Comparison of ENCODE assay signal across 22 cellular contexts in genomic region chr13:104015646-104016396, GRCh38.
DNase-seq lines count a peak whose midpoint lies in the region; ATAC-seq and TF ChIP-seq lines count a peak whose summit lies in the region.
"Had no signal": no experiment of that assay in that cellular context is flagged by ENCODE, and none has a peak within 500 bp of the region (broad histone marks: within the 10 kb centered on the region; RNA-seq: fewer than 3 reads in every experiment).

No MANE protein-coding gene starts in this region.

- no peak overlapping the region for H2AK5ac ChIP-seq in IMR-90 (ENCODE audit: low read depth, low read length)

- H3K9ac ChIP-seq in IMR-90 (ENCODE audit: low read depth, low read length), result no peak overlapping the region

- no peak overlapping the region for H3K56ac ChIP-seq in IMR-90 (ENCODE audit: extremely low read depth, insufficient read depth, low read length)

- H4K8ac ChIP-seq in IMR-90 (ENCODE audit: low read depth in 2 of 2, low read length in 2 of 2), result no peak overlapping the region

- CTCF ChIA-PET in IMR-90 (lab: Yijun Ruan, JAX), result interaction anchor here (1.4 kb wide), 1 partner anchor 9 kb away, joined by 3 read pairs; no protein-coding TSS in a partner anchor

- no peak overlapping the region for H2BK5ac ChIP-seq in IMR-90 (ENCODE audit: low read depth, low read length, poor library complexity, severe bottlenecking)

- no peaks in the 10 kb centered on the region for H3K27me3 Mint-ChIP-seq in activated T-cell treated with anti-CD3 and anti-CD28 coated beads, Interleukin-2, amount 50 U/mL, for 24 hours
- H3K27me3 Mint-ChIP-seq: activated naive CD8-positive, alpha-beta T cell; stimulated activated naive CD8-positive, alpha-beta T cell treated with anti-CD3 and anti-CD28 coated beads, Interleukin-15, amount 100 ng/mL, for 72 hours; T-helper 17 cell had no signal

- no peaks in the 10 kb centered on the region for H3K36me3 Mint-ChIP-seq in activated T-cell treated with anti-CD3 and anti-CD28 coated beads, Interleukin-2, amount 50 U/mL, for 24 hours (ENCODE audit: low read depth)
- H3K36me3 Mint-ChIP-seq: activated naive CD8-positive, alpha-beta T cell had no signal

- intact Hi-C loops in IMR-90 (cut with micrococcal nuclease) (no loop called here), right cardiac atrium (cut with DNase I) (no loop called here)

- H2AK9ac ChIP-seq in IMR-90 (replicated peaks; ENCODE audit: low read depth, low read length, poor library complexity), result no peak overlapping the region

- no peaks in the 10 kb centered on the region for H3K36me3 ChIP-seq in IMR-90 (ENCODE audit: control insufficient read depth, insufficient read depth, low read length)
- H3K36me3 ChIP-seq: BE2C, neutrophil had no signal

- peaks cover 10% of the 10 kb centered on the region for H3K9me1 ChIP-seq in IMR-90 (ENCODE audit: insufficient read depth, low read length)

- peak; percentile 91 for ATAC-seq in IMR-90 (ENCODE audit: low read depth)
- ATAC-seq in right cardiac atrium, result peak; percentile 73 to 91
- ATAC-seq: stimulated activated naive CD8-positive, alpha-beta T cell treated with anti-CD3 and anti-CD28 coated beads, Interleukin-15, amount 100 ng/mL, for 72 hours; T-helper 17 cell had no signal

- no peak overlapping the region for H3K4me3 Mint-ChIP-seq in activated T-cell treated with anti-CD3 and anti-CD28 coated beads, Interleukin-2, amount 50 U/mL, for 24 hours
- H3K4me3 Mint-ChIP-seq: activated naive CD8-positive, alpha-beta T cell; stimulated activated naive CD8-positive, alpha-beta T cell treated with anti-CD3 and anti-CD28 coated beads, Interleukin-15, amount 100 ng/mL, for 72 hours; T-helper 17 cell had no signal

- H3K4me1 ChIP-seq in IMR-90 (ENCODE audit: control insufficient read depth, insufficient read depth, low read length) (peaks cover 2% of the 10 kb centered on the region; the same call in 1 of the 2 replicates), right cardiac atrium (ENCODE audit: control insufficient read depth, insufficient read depth, low read length) (no peaks in the 10 kb centered on the region)

- no peak overlapping the region for H4K91ac ChIP-seq in IMR-90 (ENCODE audit: insufficient read depth, low read depth, low read length)

- no peak overlapping the region for H3K27ac Mint-ChIP-seq in activated T-cell treated with anti-CD3 and anti-CD28 coated beads, Interleukin-2, amount 50 U/mL, for 24 hours
- H3K27ac Mint-ChIP-seq: activated naive CD8-positive, alpha-beta T cell; stimulated activated naive CD8-positive, alpha-beta T cell treated with anti-CD3 and anti-CD28 coated beads, Interleukin-15, amount 100 ng/mL, for 72 hours; T-helper 17 cell had no signal

- H3K4me3 ChIP-seq in IMR-90 (ENCODE audit: insufficient read depth, low read depth, low read length), result no peak overlapping the region
- no peak overlapping the region for H3K4me3 ChIP-seq in astrocyte of the cerebellum (ENCODE audit: low read depth, low read length)
- H3K4me3 ChIP-seq in right cardiac atrium (ENCODE audit: low read length), result no peak overlapping the region

- no peak overlapping the region for H3K18ac ChIP-seq in IMR-90 (ENCODE audit: low read depth, low read length)

- dilution Hi-C loops in IMR-90 (cut with HindIII; ENCODE audit: low sequenced_read_pairs, unreplicated experiment), result no loop called here

- no peak overlapping the region for H2BK20ac ChIP-seq in IMR-90 (ENCODE audit: low read depth, low read length)

- no peak overlapping the region for H2BK15ac ChIP-seq in IMR-90 (ENCODE audit: low read depth, low read length)

- no peak overlapping the region for H3K27ac ChIP-seq in IMR-90 (ENCODE audit: insufficient read depth, low read length)
- H3K27ac ChIP-seq in right cardiac atrium (ENCODE audit: low read length), result no peak overlapping the region
- H3K27ac ChIP-seq: neutrophil, RWPE1 had no signal

- no peak for TF ChIP-seq RAD21 in IMR-90 (IDR thresholded peaks at IDR 0.05; ENCODE audit: low read length)

- no peak overlapping the region for H3K14ac ChIP-seq in IMR-90 (replicated peaks; ENCODE audit: low read depth, low read length)

- in situ Hi-C loops in IMR-90 (cut with MboI; ENCODE audit: low sequenced_read_pairs) (no loop called here), astrocyte of the cerebellum (cut with HindIII; ENCODE audit: low sequenced_read_pairs) (no loop called here)

- H3K9me3 ChIP-seq in IMR-90 (ENCODE audit: control insufficient read depth, insufficient read depth, low read length), result no peaks in the 10 kb centered on the region
- no peaks in the 10 kb centered on the region for H3K9me3 ChIP-seq in right cardiac atrium (ENCODE audit: control insufficient read depth, low read length)
- H3K9me3 ChIP-seq: BE2C, neutrophil had no signal

- no peak overlapping the region for H3K4ac ChIP-seq in IMR-90 (ENCODE audit: low read depth, low read length)

- no peaks in the 10 kb centered on the region for H3K4me1 Mint-ChIP-seq in activated T-cell treated with anti-CD3 and anti-CD28 coated beads, Interleukin-2, amount 50 U/mL, for 24 hours (ENCODE audit: low read depth)
- H3K4me1 Mint-ChIP-seq: stimulated activated naive CD8-positive, alpha-beta T cell treated with anti-CD3 and anti-CD28 coated beads, Interleukin-15, amount 100 ng/mL, for 72 hours; T-helper 17 cell had no signal

- no peaks in the 10 kb centered on the region for H4K20me1 ChIP-seq in IMR-90 (ENCODE audit: insufficient read depth, low read length)

- H3K9me3 Mint-ChIP-seq in activated T-cell treated with anti-CD3 and anti-CD28 coated beads, Interleukin-2, amount 50 U/mL, for 24 hours, result peaks cover 4% of the 10 kb centered on the region

- H3K27me3 ChIP-seq in IMR-90 (ENCODE audit: control insufficient read depth, insufficient read depth, low read length), result no peaks in the 10 kb centered on the region
- H3K27me3 ChIP-seq in right cardiac atrium (ENCODE audit: control insufficient read depth, insufficient read depth), result no peaks in the 10 kb centered on the region
- H3K27me3 ChIP-seq: BE2C, neutrophil had no signal

- H2BK120ac ChIP-seq in IMR-90 (ENCODE audit: low read depth, low read length), result no peak overlapping the region

- H3K23ac ChIP-seq in IMR-90 (ENCODE audit: low read depth, low read length), result no peak overlapping the region

- TF ChIP-seq POLR2A in IMR-90 (IDR thresholded peaks at IDR 0.05; ENCODE audit: low read depth, low read length), result no peak

- no peak overlapping the region; the same call in 1 of the 2 replicates for H3K4me2 ChIP-seq in IMR-90 (ENCODE audit: low read depth, low read length)

- TF ChIP-seq CTCF in IMR-90 (conservative IDR thresholded peaks at IDR 0.05; ENCODE audit: low read depth, low read length), result no peak
- TF ChIP-seq CTCF in astrocyte of the cerebellum (IDR thresholded peaks at IDR 0.05; ENCODE audit: low read depth, low read length, missing control alignments), result no peak

- no peak overlapping the region for H4K5ac ChIP-seq in IMR-90 (ENCODE audit: low read depth, low read length)

- BruUV-seq in IMR-90 (replicated peaks; lab: Mats Ljungman, UMichigan), result no TSS peak

- DNase-seq in IMR-90, result peak; percentile 83
- peak; percentile 60 for DNase-seq in astrocyte of the cerebellum (ENCODE audit: low read depth)
- DNase-seq in right cardiac atrium, result no peak
- DNase-seq in renal cortical epithelial cell (ENCODE audit: low read depth), result peak; percentile 91
- no peak for DNase-seq in dedifferentiated amniotic fluid mesenchymal stem cell (ENCODE audit: extremely low spot score)
- no peak for DNase-seq in activated T-cell treated with anti-CD3 and anti-CD28 coated beads, Interleukin-2, amount 50 U/mL, for 24 hours
- DNase-seq in NCI-H1105 (lab: John Stamatoyannopoulos, UW), result no peak
- no peak for DNase-seq in anterior cingulate cortex (lab: John Stamatoyannopoulos, UW)
- DNase-seq: activated CD4-positive, alpha-beta T cell treated with anti-CD3 and anti-CD28 coated beads for 1 hour; activated CD8-positive, alpha-beta memory T cell treated with anti-CD3 and anti-CD28 coated beads, Interleukin-2, amount 50 U/mL, for 4 hours; BE2C; DMS153; erythroblast; GOT3; mesendoderm; MV-4-11; NCI-H82; stimulated activated naive CD8-positive, alpha-beta T cell treated with anti-CD3 and anti-CD28 coated beads, Interleukin-15, amount 100 ng/mL, for 72 hours; T-helper 17 cell had no signal

- H3K79me1 ChIP-seq in IMR-90 (ENCODE audit: low read depth in 1 of 2, low read length in 2 of 2), result no peaks in the 10 kb centered on the region

- no peak overlapping the region for H2AFZ ChIP-seq in IMR-90 (replicated peaks; ENCODE audit: low read length, poor library complexity)

- POLR2A ChIA-PET in IMR-90 (lab: Charles Lee; ENCODE audit: unreplicated experiment), result no interaction called here

- WGBS in IMR-90 (ENCODE audit: extremely low coverage in 2 of 2, insufficient read length in 1 of 2), 2 experiments, result no CpG with 5 or more reads among the region's 7 CpGs
- WGBS in right cardiac atrium, result 22% methylated on average over 7 of the region's 7 CpGs

TF ChIP-seq in IMR-90, 13 proteins besides CTCF, POLR2A, EP300 and RAD21:
- TF ChIP-seq ELK1 (IDR thresholded peaks at IDR 0.05; ENCODE audit: borderline replicate concordance, low read depth, low read length) (no peak), NFE2L2 (IDR thresholded peaks at IDR 0.05; ENCODE audit: low read depth, low read length) (no peak), USF2 (IDR thresholded peaks at IDR 0.05; ENCODE audit: low read depth, low read length) (no peak), SMC3 (IDR thresholded peaks at IDR 0.05; ENCODE audit: low read depth, low read length) (no peak), BHLHE40 (IDR thresholded peaks at IDR 0.05; ENCODE audit: low read depth, low read length) (no peak), MXI1 (IDR thresholded peaks at IDR 0.05; ENCODE audit: borderline replicate concordance, low read depth, low read length) (no peak), MAFK (IDR thresholded peaks at IDR 0.05; ENCODE audit: low read depth, low read length) (peak; percentile 39; the same call in 1 of the 2 replicates), MAZ (IDR thresholded peaks at IDR 0.05; ENCODE audit: borderline replicate concordance, low read depth, low read length) (no peak)

Comparison
In these comparisons a context has a peak if more than half of its experiments do, and no peak if none do; other contexts are left out.
1. DNase-seq: peak in IMR-90 (single experiment), astrocyte of the cerebellum (single experiment) and renal cortical epithelial cell (single experiment); none in right cardiac atrium (0 of 3), dedifferentiated amniotic fluid mesenchymal stem cell (single experiment), activated T-cell treated with anti-CD3 and anti-CD28 coated beads, Interleukin-2, amount 50 U/mL, for 24 hours (single experiment), NCI-H1105 (single experiment) and anterior cingulate cortex (0 of 58).